18 cellular contexts compared by ENCODE assay signal in the genomic region with DNA sequence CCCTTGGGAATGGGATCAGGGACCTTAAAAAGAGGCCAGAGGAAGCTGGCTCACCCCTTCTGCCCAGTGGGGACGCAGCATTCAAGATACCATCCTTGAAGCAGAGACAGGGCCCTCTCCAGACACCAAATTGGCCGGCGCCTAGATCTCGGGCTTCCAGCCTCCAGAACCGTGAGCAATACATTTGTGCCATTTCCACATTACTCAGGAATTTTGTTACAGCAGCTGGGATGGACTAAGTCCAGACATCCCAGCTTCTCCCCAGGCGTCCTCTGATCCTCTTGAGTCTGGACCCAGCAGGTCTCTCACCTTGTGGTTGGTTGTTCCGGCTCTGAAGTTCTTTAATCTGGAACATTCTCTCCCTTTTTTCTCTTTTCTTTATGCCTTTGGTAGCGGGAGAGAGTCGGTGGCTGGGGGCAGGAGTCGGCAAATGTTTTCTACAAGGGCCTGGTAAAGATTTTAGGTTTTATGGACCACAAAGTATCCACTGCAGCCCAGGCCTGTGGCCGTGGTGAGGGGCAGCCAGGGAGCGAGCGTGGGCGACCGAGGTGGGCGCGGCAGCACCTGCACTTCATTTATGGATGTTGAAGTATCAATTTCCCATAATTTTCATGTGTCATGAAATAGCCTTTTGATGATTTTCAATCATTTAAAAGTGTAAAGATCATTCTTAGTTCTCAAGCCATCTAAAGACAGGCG. TPM values are rescaled to one million over a fixed set of nuclear protein-coding genes. Genes with fewer than 3 reads are reported as not detected.
"Had no signal": no experiment of that assay in that cellular context is flagged by ENCODE, and none has a peak within 500 bp of the region (broad histone marks: within the 10 kb centered on the region; RNA-seq: fewer than 3 reads in every experiment).

No MANE protein-coding gene starts in this region.

- H3K9me3 ChIP-seq: breast epithelium, Peyer's patch, SJSA1 had no signal

- DNase-seq: activated CD4-positive, CD25-positive, alpha-beta regulatory T cell treated with anti-CD3 and anti-CD28 coated beads, Interleukin-2, amount 50 U/mL, for 72 hours; activated T-cell treated with anti-CD3 and anti-CD28 coated beads for 4 hours; MV-4-11; NCI-H1105 treated with DMSO at 0.1 percent for 48 hours; NCI-H1436 treated with DMSO at 0.1 percent for 48 hours; NCI-H187; NCI-H2081; NCI-H510A treated with DMSO at 0.1 percent for 48 hours; NK-92 treated with Interleukin-12 subunit alpha and Interleukin-12 subunit beta, amount 100 ng/mL, for 24 hours; Peyer's patch; SHP77 had no signal

- H3K9ac ChIP-seq: KMS-11 had no signal

- H3K27ac ChIP-seq: breast epithelium, KMS-11, Peyer's patch, SJSA1 had no signal

- H3K36me3 ChIP-seq: breast epithelium had no signal

- H3K4me3 ChIP-seq: breast epithelium, Peyer's patch, SJSA1 had no signal

- H3K27me3 ChIP-seq: breast epithelium, Peyer's patch had no signal

RNA-seq across cellular contexts. Expression of a gene that starts 54.9 kb away (rescaled TPM):
- total RNA-seq: activated CD4-positive, alpha-beta memory T cell treated with anti-CD3 and anti-CD28 coated beads, Interleukin-2, amount 10 ng/mL, durations not matched to agents 7 days and 5 days; activated CD4-positive, alpha-beta T cell treated with anti-CD3 and anti-CD28 coated beads, Interleukin-2, amount 10 ng/mL, durations not matched to agents 7 days and 5 days; activated CD8-positive, alpha-beta memory T cell treated with anti-CD3 and anti-CD28 coated beads for 36 hours; MCF 10A; SJSA1 had no signal
